Comparison of ENCODE assay signal across 1 cellular context in genomic region chr4:75673027-75673958, GRCh38.
TF ChIP-seq lines count a peak whose summit lies in the region.

Gene G3BP2 (minus strand): TSS chr4:75673411. CDS start chr4:75662025, 11,386 bp downstream.

TF ChIP-seq in K562, 482 proteins besides CTCF, POLR2A, EP300 and RAD21 (continued from another document):
- TF ChIP-seq, protein P1, sequence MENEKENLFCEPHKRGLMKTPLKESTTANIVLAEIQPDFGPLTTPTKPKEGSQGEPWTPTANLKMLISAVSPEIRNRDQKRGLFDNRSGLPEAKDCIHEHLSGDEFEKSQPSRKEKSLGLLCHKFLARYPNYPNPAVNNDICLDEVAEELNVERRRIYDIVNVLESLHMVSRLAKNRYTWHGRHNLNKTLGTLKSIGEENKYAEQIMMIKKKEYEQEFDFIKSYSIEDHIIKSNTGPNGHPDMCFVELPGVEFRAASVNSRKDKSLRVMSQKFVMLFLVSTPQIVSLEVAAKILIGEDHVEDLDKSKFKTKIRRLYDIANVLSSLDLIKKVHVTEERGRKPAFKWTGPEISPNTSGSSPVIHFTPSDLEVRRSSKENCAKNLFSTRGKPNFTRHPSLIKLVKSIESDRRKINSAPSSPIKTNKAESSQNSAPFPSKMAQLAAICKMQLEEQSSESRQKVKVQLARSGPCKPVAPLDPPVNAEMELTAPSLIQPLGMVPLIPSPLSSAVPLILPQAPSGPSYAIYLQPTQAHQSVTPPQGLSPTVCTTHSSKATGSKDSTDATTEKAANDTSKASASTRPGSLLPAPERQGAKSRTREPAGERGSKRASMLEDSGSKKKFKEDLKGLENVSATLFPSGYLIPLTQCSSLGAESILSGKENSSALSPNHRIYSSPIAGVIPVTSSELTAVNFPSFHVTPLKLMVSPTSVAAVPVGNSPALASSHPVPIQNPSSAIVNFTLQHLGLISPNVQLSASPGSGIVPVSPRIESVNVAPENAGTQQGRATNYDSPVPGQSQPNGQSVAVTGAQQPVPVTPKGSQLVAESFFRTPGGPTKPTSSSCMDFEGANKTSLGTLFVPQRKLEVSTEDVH (IDR thresholded peaks at IDR 0.05; ENCODE audit: low read depth, partially characterized antibody): no peak
- TF ChIP-seq PBX2 (CRISPR knock-in tag; IDR thresholded peaks at IDR 0.05; ENCODE audit: low read depth) (no peak), PBX2 (tag; conservative IDR thresholded peaks at IDR 0.05; ENCODE audit: low read depth) (no peak), GTF2F1 (IDR thresholded peaks at IDR 0.05; ENCODE audit: low read depth, low read length) (peak; percentile 58; the same call in 1 of the 2 replicates), PREB (CRISPR knock-in tag; IDR thresholded peaks at IDR 0.05) (no peak), ETS1 (conservative IDR thresholded peaks at IDR 0.05; ENCODE audit: control insufficient read depth, low read depth, low read length) (peak; percentile 55; the same call in 1 of the 2 replicates), ZNF24 (IDR thresholded peaks at IDR 0.05) (peak; percentile 12; the same call in 1 of the 2 replicates), E2F1 (CRISPR knock-in tag; IDR thresholded peaks at IDR 0.05) (peak; percentile 82; the same call in 1 of the 2 replicates), PKNOX1 (IDR thresholded peaks at IDR 0.05) (peak; percentile 80), ZNF232 (CRISPR knock-in tag; IDR thresholded peaks at IDR 0.05) (no peak), CEBPG (CRISPR knock-in tag; IDR thresholded peaks at IDR 0.05) (peak; percentile 31; the same call in 1 of the 2 replicates), CEBPG (tag; conservative IDR thresholded peaks at IDR 0.05 in 1 of 2, IDR thresholded peaks at IDR 0.05 in 1 of 2) (no peak), LEF1 (IDR thresholded peaks at IDR 0.05) (0 out of 2 replicates have a peak, but pooled peaks have one; percentile 48), NFYB (IDR thresholded peaks at IDR 0.05; ENCODE audit: extremely low read depth, insufficient read length) (peak; percentile 55)
- TF ChIP-seq, protein P2, sequence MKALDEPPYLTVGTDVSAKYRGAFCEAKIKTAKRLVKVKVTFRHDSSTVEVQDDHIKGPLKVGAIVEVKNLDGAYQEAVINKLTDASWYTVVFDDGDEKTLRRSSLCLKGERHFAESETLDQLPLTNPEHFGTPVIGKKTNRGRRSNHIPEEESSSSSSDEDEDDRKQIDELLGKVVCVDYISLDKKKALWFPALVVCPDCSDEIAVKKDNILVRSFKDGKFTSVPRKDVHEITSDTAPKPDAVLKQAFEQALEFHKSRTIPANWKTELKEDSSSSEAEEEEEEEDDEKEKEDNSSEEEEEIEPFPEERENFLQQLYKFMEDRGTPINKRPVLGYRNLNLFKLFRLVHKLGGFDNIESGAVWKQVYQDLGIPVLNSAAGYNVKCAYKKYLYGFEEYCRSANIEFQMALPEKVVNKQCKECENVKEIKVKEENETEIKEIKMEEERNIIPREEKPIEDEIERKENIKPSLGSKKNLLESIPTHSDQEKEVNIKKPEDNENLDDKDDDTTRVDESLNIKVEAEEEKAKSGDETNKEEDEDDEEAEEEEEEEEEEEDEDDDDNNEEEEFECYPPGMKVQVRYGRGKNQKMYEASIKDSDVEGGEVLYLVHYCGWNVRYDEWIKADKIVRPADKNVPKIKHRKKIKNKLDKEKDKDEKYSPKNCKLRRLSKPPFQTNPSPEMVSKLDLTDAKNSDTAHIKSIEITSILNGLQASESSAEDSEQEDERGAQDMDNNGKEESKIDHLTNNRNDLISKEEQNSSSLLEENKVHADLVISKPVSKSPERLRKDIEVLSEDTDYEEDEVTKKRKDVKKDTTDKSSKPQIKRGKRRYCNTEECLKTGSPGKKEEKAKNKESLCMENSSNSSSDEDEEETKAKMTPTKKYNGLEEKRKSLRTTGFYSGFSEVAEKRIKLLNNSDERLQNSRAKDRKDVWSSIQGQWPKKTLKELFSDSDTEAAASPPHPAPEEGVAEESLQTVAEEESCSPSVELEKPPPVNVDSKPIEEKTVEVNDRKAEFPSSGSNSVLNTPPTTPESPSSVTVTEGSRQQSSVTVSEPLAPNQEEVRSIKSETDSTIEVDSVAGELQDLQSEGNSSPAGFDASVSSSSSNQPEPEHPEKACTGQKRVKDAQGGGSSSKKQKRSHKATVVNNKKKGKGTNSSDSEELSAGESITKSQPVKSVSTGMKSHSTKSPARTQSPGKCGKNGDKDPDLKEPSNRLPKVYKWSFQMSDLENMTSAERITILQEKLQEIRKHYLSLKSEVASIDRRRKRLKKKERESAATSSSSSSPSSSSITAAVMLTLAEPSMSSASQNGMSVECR (CRISPR knock-in tag; IDR thresholded peaks at IDR 0.05): peak; percentile 18; the same call in 1 of the 2 replicates
- TF ChIP-seq, protein P3, sequence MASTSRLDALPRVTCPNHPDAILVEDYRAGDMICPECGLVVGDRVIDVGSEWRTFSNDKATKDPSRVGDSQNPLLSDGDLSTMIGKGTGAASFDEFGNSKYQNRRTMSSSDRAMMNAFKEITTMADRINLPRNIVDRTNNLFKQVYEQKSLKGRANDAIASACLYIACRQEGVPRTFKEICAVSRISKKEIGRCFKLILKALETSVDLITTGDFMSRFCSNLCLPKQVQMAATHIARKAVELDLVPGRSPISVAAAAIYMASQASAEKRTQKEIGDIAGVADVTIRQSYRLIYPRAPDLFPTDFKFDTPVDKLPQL (IDR thresholded peaks at IDR 0.05; ENCODE audit: extremely low read depth, insufficient read length): peak; percentile 70
